In the genomic region with DNA sequence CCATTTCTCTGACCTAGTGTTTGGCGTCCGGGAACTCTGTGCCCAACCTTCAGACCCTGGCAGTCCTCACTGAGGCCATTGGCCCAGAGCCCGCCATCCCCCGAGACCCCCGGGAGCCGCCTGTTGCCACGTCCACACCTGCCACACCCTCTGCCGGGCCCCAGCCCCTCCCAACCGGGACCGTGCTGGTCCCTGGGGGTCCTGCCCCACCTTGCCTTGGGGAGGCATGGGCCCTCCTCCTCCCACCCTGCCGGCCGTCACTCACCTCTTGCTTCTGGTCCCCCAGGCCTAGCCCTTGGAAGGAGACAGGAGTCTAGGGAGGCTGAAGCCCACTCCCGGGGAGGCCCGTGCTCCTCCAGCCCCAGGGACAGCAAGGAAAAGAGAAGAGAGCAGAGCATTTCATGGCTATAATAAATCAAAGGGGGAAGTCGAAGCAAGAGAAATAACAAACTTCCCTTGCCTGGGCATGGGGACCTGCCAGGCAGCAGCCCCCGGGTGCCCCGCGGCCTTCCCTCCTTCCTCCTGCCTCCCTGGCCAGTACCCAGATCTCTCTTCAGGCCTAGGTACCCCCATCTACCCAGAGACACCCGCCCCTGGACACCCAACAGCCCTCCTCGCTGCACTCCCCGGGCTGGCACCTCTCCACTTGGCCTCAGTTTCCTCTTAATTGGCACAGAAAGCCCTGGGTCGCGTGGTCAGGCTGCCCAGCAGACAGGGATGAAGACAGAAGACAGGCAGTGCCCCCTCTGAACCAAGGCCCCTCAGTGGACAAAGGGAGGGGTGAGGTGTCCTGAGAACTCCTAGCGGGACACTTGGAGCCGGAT, we compare ENCODE assay signal across 7 cellular contexts. TPM values are rescaled to one million over a fixed set of nuclear protein-coding genes. Genes with fewer than 3 reads are reported as not detected.
DNase-seq lines count a peak whose midpoint lies in the region; ATAC-seq and TF ChIP-seq lines count a peak whose summit lies in the region.
"Had no signal": no experiment of that assay in that cellular context is flagged by ENCODE, and none has a peak within 500 bp of the region (broad histone marks: within the 10 kb centered on the region; RNA-seq: fewer than 3 reads in every experiment).

No MANE protein-coding gene starts in this region.

- in situ Hi-C loops in transverse colon (cut with MboI; ENCODE audit: low pct_ligation_motif_present in 1 of 4, low pct_unique_long_range_greater_than_20kb in 1 of 4, low sequenced_read_pairs in 3 of 4), result no loop called here

- DNase-seq in activated naive CD4-positive, alpha-beta T cell treated with anti-CD3 and anti-CD28 coated beads for 36 hours, result no peak
- no peak for DNase-seq in activated naive CD4-positive, alpha-beta T cell treated with anti-CD3 and anti-CD28 coated beads, Interleukin-2, amount 50 U/mL, for 16 hours
- peak; percentile 21 for DNase-seq in left cardiac atrium
- DNase-seq in transverse colon, result no peak
- DNase-seq in NCI-H2081 treated with DMSO at 0.1 percent for 48 hours (lab: John Stamatoyannopoulos, UW), result no peak
- DNase-seq in NCI-H1436 treated with DMSO at 0.1 percent for 48 hours (lab: John Stamatoyannopoulos, UW), result no peak
- DNase-seq: NCI-H187 had no signal

- H3K4me1 Mint-ChIP-seq in activated naive CD4-positive, alpha-beta T cell treated with anti-CD3 and anti-CD28 coated beads for 36 hours (ENCODE audit: low read depth), result peaks cover 33% of the 10 kb centered on the region

- 77 to 92% methylated on average over 4 to 24 of the region's 25 CpGs for WGBS in transverse colon (ENCODE audit: low coverage in 1 of 2), 2 donors

- no peaks in the 10 kb centered on the region for H3K36me3 Mint-ChIP-seq in activated naive CD4-positive, alpha-beta T cell treated with anti-CD3 and anti-CD28 coated beads for 36 hours (ENCODE audit: low read depth)

- H3K27ac Mint-ChIP-seq in activated naive CD4-positive, alpha-beta T cell treated with anti-CD3 and anti-CD28 coated beads for 36 hours, result peak overlapping the region; percentile 88

- H3K9me3 ChIP-seq in transverse colon, result no peaks in the 10 kb centered on the region

- no peak for TF ChIP-seq CTCF in transverse colon (IDR thresholded peaks at IDR 0.05)

- no peaks in the 10 kb centered on the region for H3K36me3 ChIP-seq in transverse colon

- intact Hi-C loops in activated naive CD4-positive, alpha-beta T cell treated with anti-CD3 and anti-CD28 coated beads for 36 hours (cut with micrococcal nuclease), result no loop called here
- intact Hi-C loops in left cardiac atrium (cut with DNase I), result no loop called here
- intact Hi-C loops in transverse colon (cut with DNase I; ENCODE audit: low total_unique reads), result no loop called here

- H3K9me3 Mint-ChIP-seq in activated naive CD4-positive, alpha-beta T cell treated with anti-CD3 and anti-CD28 coated beads for 36 hours, result no peaks in the 10 kb centered on the region

- no peak for TF ChIP-seq EP300 in transverse colon (IDR thresholded peaks at IDR 0.05; ENCODE audit: low read depth)

- H3K4me3 Mint-ChIP-seq in activated naive CD4-positive, alpha-beta T cell treated with anti-CD3 and anti-CD28 coated beads for 36 hours, result peak overlapping the region; percentile 42

- no peaks in the 10 kb centered on the region for H3K27me3 ChIP-seq in transverse colon

- H3K27ac ChIP-seq in transverse colon, result peak overlapping the region; percentile 66 to 80 (median 78)

- no peak for TF ChIP-seq POLR2A in transverse colon (IDR thresholded peaks at IDR 0.05)

- H3K27me3 Mint-ChIP-seq in activated naive CD4-positive, alpha-beta T cell treated with anti-CD3 and anti-CD28 coated beads for 36 hours (ENCODE audit: low read depth), result no peaks in the 10 kb centered on the region

- peaks cover 5 to 28% (median 19%) of the 10 kb centered on the region in 4 donors for H3K4me1 ChIP-seq in transverse colon

- ATAC-seq in left cardiac atrium, result no peak

- CTCF ChIA-PET in activated naive CD4-positive, alpha-beta T cell treated with anti-CD3 and anti-CD28 coated beads for 36 hours (lab: Charles Lee), result interaction anchor here (0.6 kb wide), 1 partner anchor 369 kb away, joined by 4 read pairs; no protein-coding TSS in a partner anchor

- H3K4me3 ChIP-seq in transverse colon, result peak overlapping the region in 1 of 4 donors; percentile 19

RNA-seq across cellular contexts. Expression of a gene that starts 13.0 kb away (rescaled TPM):
- 1 to 10 TPM; 9.2 TPM for total RNA-seq in activated naive CD4-positive, alpha-beta T cell treated with anti-CD3 and anti-CD28 coated beads for 36 hours
- 10 to 100 TPM; 35.5 to 53.4 TPM for total RNA-seq in left cardiac atrium
- 10 to 100 TPM; 19.9 to 56.9 (median 43.1) TPM for total RNA-seq in transverse colon

RNA-seq across cellular contexts. Expression of a gene that starts 17.1 kb away (rescaled TPM):
- total RNA-seq in activated naive CD4-positive, alpha-beta T cell treated with anti-CD3 and anti-CD28 coated beads for 36 hours, result not detected
- total RNA-seq in left cardiac atrium (10 to 100 TPM; 19.5 to 31.4 TPM), transverse colon (10 to 100 TPM in 2 of 4 donors, 1 to 10 TPM in 2; 7.1 to 35.5 (median 17.2) TPM)

RNA-seq across cellular contexts. Expression of a gene that starts 30.8 kb away (rescaled TPM):
- 100 to 1,000 TPM; 127 to 129 TPM for total RNA-seq in activated naive CD4-positive, alpha-beta T cell treated with anti-CD3 and anti-CD28 coated beads for 36 hours
- total RNA-seq in left cardiac atrium (100 to 1,000 TPM; 133 to 154 TPM), transverse colon (100 to 1,000 TPM in 2 of 4 donors, 10 to 100 TPM in 2; 56.5 to 252 (median 91.4) TPM)

RNA-seq across cellular contexts. Expression of a gene that starts 42.9 kb away (rescaled TPM):
- not detected for total RNA-seq in activated naive CD4-positive, alpha-beta T cell treated with anti-CD3 and anti-CD28 coated beads for 36 hours
- total RNA-seq in left cardiac atrium (1,000 to 10,000 TPM in 1 of 2 donors, 100 to 1,000 TPM in 1; 966 to 1,049 TPM), transverse colon (not detected)

RNA-seq across cellular contexts. Expression of a gene that starts 53.5 kb away (rescaled TPM):
- total RNA-seq in activated naive CD4-positive, alpha-beta T cell treated with anti-CD3 and anti-CD28 coated beads for 36 hours, result not detected
- not detected for total RNA-seq in left cardiac atrium
- not detected for total RNA-seq in transverse colon

Comparison
In these comparisons a context has a peak if more than half of its experiments do, and no peak if none do; other contexts are left out.
1. RNA of a gene that starts 17.1 kb away (total RNA-seq): 19.5 to 31.4 TPM in left cardiac atrium and 7.1 to 35.5 TPM in transverse colon; not detected in activated naive CD4-positive, alpha-beta T cell treated with anti-CD3 and anti-CD28 coated beads for 36 hours; every median in the first group is over 4 times any median in the second.